7 cellular contexts compared by ENCODE assay signal in genomic region chr3:59451041-59451763, GRCh38.
DNase-seq lines count a peak whose midpoint lies in the region; ATAC-seq and TF ChIP-seq lines count a peak whose summit lies in the region.

No MANE protein-coding gene starts in this region.

- peak overlapping the region; percentile 75 for H3K4me3 Mint-ChIP-seq in T-helper 1 cell treated with Interleukin-12 subunit alpha and Interleukin-12 subunit beta and Interleukin-4 antibody, amounts not matched to agents 30 μg/mL and 1 μg/mL, for 36 hours

- peaks cover 12% of the 10 kb centered on the region for H3K9me3 Mint-ChIP-seq in T-helper 1 cell treated with Interleukin-12 subunit alpha and Interleukin-12 subunit beta and Interleukin-4 antibody, amounts not matched to agents 30 μg/mL and 1 μg/mL, for 36 hours

- H3K27ac ChIP-seq in WERI-Rb-1 = no peak overlapping the region

- no peaks in the 10 kb centered on the region for H3K27me3 ChIP-seq in WERI-Rb-1 (ENCODE audit: insufficient read depth, low read depth, severe bottlenecking)

- no peaks in the 10 kb centered on the region for H3K27me3 Mint-ChIP-seq in T-helper 1 cell treated with Interleukin-12 subunit alpha and Interleukin-12 subunit beta and Interleukin-4 antibody, amounts not matched to agents 30 μg/mL and 1 μg/mL, for 36 hours (ENCODE audit: low read depth)

- peaks cover 18% of the 10 kb centered on the region for H3K36me3 Mint-ChIP-seq in T-helper 1 cell treated with Interleukin-12 subunit alpha and Interleukin-12 subunit beta and Interleukin-4 antibody, amounts not matched to agents 30 μg/mL and 1 μg/mL, for 36 hours (ENCODE audit: low read depth)

- H3K4me3 ChIP-seq in WERI-Rb-1 (ENCODE audit: low read depth, low read length) = no peak overlapping the region

- H3K27ac Mint-ChIP-seq in T-helper 1 cell treated with Interleukin-12 subunit alpha and Interleukin-12 subunit beta and Interleukin-4 antibody, amounts not matched to agents 30 μg/mL and 1 μg/mL, for 36 hours = peak overlapping the region; percentile 96

- H3K9me3 ChIP-seq in WERI-Rb-1 (ENCODE audit: severe bottlenecking) = no peaks in the 10 kb centered on the region

- peaks cover 65% of the 10 kb centered on the region for H3K4me1 Mint-ChIP-seq in T-helper 1 cell treated with Interleukin-12 subunit alpha and Interleukin-12 subunit beta and Interleukin-4 antibody, amounts not matched to agents 30 μg/mL and 1 μg/mL, for 36 hours (ENCODE audit: low read depth)

- no peak for TF ChIP-seq CTCF in WERI-Rb-1 (IDR thresholded peaks at IDR 0.05; ENCODE audit: low read depth, low read length)

- H3K36me3 ChIP-seq in WERI-Rb-1 = no peaks in the 10 kb centered on the region

- DNase-seq in effector CD4-positive, alpha-beta T cell = peak; percentile 42
- peak; percentile 10 to 19 (median 18) for DNase-seq in stimulated activated CD4-positive, alpha-beta T cell treated with anti-CD3 and anti-CD28 coated beads, TNF-alpha, amount 100 ng/mL, for 4 hours (ENCODE audit: low read depth in 3 of 3)
- DNase-seq in WERI-Rb-1 = no peak
- DNase-seq in NCI-H2227 treated with DMSO at 0.1 percent for 48 hours (lab: John Stamatoyannopoulos, UW) = no peak

- ATAC-seq in GM19351 (IDR thresholded peaks at IDR 0.05; ENCODE audit: unreplicated experiment) (peak; percentile 94), HG03095 (IDR thresholded peaks at IDR 0.05; ENCODE audit: unreplicated experiment) (peak; percentile 97)

Comparison
In these comparisons a context has a peak if more than half of its experiments do, and no peak if none do; other contexts are left out.
1. DNase-seq: peak in effector CD4-positive, alpha-beta T cell (single experiment) and stimulated activated CD4-positive, alpha-beta T cell treated with anti-CD3 and anti-CD28 coated beads, TNF-alpha, amount 100 ng/mL, for 4 hours (3 of 3); none in WERI-Rb-1 (single experiment) and NCI-H2227 treated with DMSO at 0.1 percent for 48 hours (single experiment).